ENCODE assay signal across 8 cellular contexts in genomic region chr22:39144101-39144815, GRCh38. TPM values are rescaled to one million over a fixed set of nuclear protein-coding genes. Genes with fewer than 3 reads are reported as not detected.
A peak's percentile ranks its signal among the peaks of the same experiment; 100 is the strongest.
DNase-seq lines count a peak whose midpoint lies in the region; ATAC-seq and FAIRE-seq lines count a peak whose summit lies in the region.

No MANE protein-coding gene starts in this region.

- H3K27ac ChIP-seq in temporal lobe (ENCODE audit: low read depth, low read length), result peak overlapping the region; percentile 79

- ATAC-seq in HG03432 (IDR thresholded peaks at IDR 0.05; ENCODE audit: unreplicated experiment) (peak; percentile 29), GM21360 (IDR thresholded peaks at IDR 0.05; ENCODE audit: unreplicated experiment) (no peak)

- no peaks in the 10 kb centered on the region for H3K36me3 ChIP-seq in mucosa of stomach (ENCODE audit: control insufficient read depth, insufficient read depth, low read length)

- no peaks in the 10 kb centered on the region for H3K27me3 ChIP-seq in mucosa of stomach (ENCODE audit: control insufficient read depth, insufficient read depth, low read length)

- peaks cover 49% of the 10 kb centered on the region for H3K4me1 ChIP-seq in mucosa of stomach (ENCODE audit: control insufficient read depth, insufficient read depth, low read length)

- DNase-seq in GM18507 (ENCODE audit: extremely low spot score, insufficient read length, low read depth) (peak; percentile 58), NCI-H1105 (lab: John Stamatoyannopoulos, UW) (no peak)
- DNase-seq in activated CD4-positive, alpha-beta T cell treated with anti-CD3 and anti-CD28 coated beads for 48 hours, result peak; percentile 51
- peak; percentile 42 for DNase-seq in effector CD4-positive, alpha-beta T cell

- H3K4me3 ChIP-seq in mucosa of stomach (ENCODE audit: low read length), result peak overlapping the region; percentile 85

- H3K9ac ChIP-seq in mucosa of stomach (ENCODE audit: low read length), result peak overlapping the region; percentile 78

- H3K9me3 ChIP-seq in mucosa of stomach (ENCODE audit: control insufficient read depth, low read length), result no peaks in the 10 kb centered on the region

- FAIRE-seq in GM18507 (lab: Jason Lieb, UNC), result peak; percentile 89

RNA-seq across cellular contexts. Expression of gene CBX7, which starts 8.2 kb away (rescaled TPM):
- total RNA-seq in temporal lobe, result 4.7 TPM

RNA-seq across cellular contexts. Expression of gene APOBEC3H, which starts 47.2 kb away (rescaled TPM):
- total RNA-seq in temporal lobe, result not detected
